In the genomic region with DNA sequence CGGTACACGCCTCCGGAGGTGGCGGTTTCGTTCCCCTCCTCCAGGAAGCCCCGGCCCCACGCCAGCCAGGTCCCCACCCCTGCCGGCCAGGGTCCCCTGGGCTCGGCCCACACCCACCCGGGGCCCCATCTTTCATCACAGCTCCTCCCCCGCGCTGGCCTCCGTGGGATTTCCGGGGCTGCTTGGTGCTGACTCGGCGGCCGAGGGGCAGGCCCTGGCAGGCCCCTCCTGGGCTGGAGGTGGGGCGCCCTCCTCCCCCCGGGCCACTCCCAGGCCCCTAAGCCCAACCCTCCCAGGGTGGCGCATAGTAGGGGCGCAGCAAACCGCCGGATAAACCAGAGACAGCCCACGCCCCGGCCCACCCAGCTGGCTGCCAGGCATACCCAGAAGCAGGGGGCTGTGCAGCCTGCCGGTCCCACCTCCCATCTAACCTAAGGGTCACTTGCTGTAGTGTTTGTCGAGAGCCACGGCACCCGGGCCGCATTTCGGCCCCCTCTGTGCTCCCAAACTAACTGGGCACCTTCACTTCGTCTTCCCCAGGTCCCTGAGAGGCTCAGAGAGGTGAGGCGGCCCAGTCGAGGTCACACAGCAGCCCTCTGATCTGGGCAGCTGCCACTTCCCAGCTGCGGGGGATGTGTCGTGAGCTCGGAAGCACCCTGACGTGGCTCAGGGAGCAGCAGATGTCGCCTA, we compare ENCODE assay signal across 8 cellular contexts. TPM values are rescaled to one million over a fixed set of nuclear protein-coding genes. Genes with fewer than 3 reads are reported as not detected.
DNase-seq lines count a peak whose midpoint lies in the region; ATAC-seq and TF ChIP-seq lines count a peak whose summit lies in the region.

No MANE protein-coding gene starts in this region.

- ATAC-seq in GM23338 (no peak), HG03457 (IDR thresholded peaks at IDR 0.05; ENCODE audit: unreplicated experiment) (no peak)

- H3K4me1 Mint-ChIP-seq in GM23338 = peaks cover 6% of the 10 kb centered on the region

- no peak overlapping the region for H2AFZ ChIP-seq in GM23338
- no peak overlapping the region for H2AFZ ChIP-seq in fibroblast of lung (ENCODE audit: low read length)

- peak; percentile 33 for DNase-seq in GM23338 (ENCODE audit: low spot score)
- DNase-seq in activated CD8-positive, alpha-beta memory T cell treated with anti-CD3 and anti-CD28 coated beads for 4 hours (ENCODE audit: low read depth in 2 of 2) = peak; percentile 53 to 55
- DNase-seq in fibroblast of lung (ENCODE audit: low read depth in 2 of 2) = no peak
- peak; percentile 93 for DNase-seq in spleen
- no peak for DNase-seq in foreskin fibroblast
- DNase-seq in NCI-H187 (lab: John Stamatoyannopoulos, UW) = no peak
- DNase-seq in G401 (ENCODE audit: low spot score) = no peak

- H3K27ac ChIP-seq in GM23338 (ENCODE audit: low read depth) = no peak overlapping the region
- H3K27ac ChIP-seq in fibroblast of lung (ENCODE audit: insufficient read depth, low read length) = peak overlapping the region; percentile 93
- H3K27ac ChIP-seq in spleen = peak overlapping the region; percentile 80 to 99 (median 98)

- peak overlapping the region; percentile 75 for H3K9ac ChIP-seq in fibroblast of lung (ENCODE audit: insufficient read depth, low read length)

- peaks cover 14% of the 10 kb centered on the region for H3K27me3 Mint-ChIP-seq in GM23338 (ENCODE audit: insufficient read depth, low read depth, poor library complexity)

- H3K9me2 ChIP-seq in GM23338 (ENCODE audit: insufficient read depth) = no peaks in the 10 kb centered on the region

- in situ Hi-C loops in G401 (cut with HindIII; ENCODE audit: low sequenced_read_pairs) = loop anchor here (10.0 kb wide), 1 partner anchor 75 kb away; no protein-coding TSS in a partner anchor

- H3K27ac Mint-ChIP-seq in GM23338 = peak overlapping the region; percentile 89

- H3K36me3 Mint-ChIP-seq in GM23338 (ENCODE audit: low read depth) = peaks cover 16% of the 10 kb centered on the region

- H3K4me3 ChIP-seq in GM23338 (no peak overlapping the region), fibroblast of lung (replicated peaks in 1 of 4; ENCODE audit: control extremely low read depth in 1 of 4, insufficient read depth in 1 of 4, low read depth in 3 of 4, low read length in 4 of 4) (peak overlapping the region in 1 of 4 experiments; percentile 45), spleen (peak overlapping the region; percentile 5 to 99 (median 28)), foreskin fibroblast (ENCODE audit: low read depth in 1 of 2, low read length in 2 of 2) (no peak overlapping the region)

- WGBS in spleen, 5 donors = 38 to 65% (median 53%) methylated on average over 20 to 39 of the region's 39 CpGs

- no peak for TF ChIP-seq CTCF in GM23338 (conservative IDR thresholded peaks at IDR 0.05; ENCODE audit: low read depth in 2 of 2)
- TF ChIP-seq CTCF in fibroblast of lung (conservative IDR thresholded peaks at IDR 0.05 in 1 of 2, IDR thresholded peaks at IDR 0.05 in 1 of 2; ENCODE audit: low read depth in 1 of 2, low read length in 2 of 2) = no peak
- no peak for TF ChIP-seq CTCF in spleen (IDR thresholded peaks at IDR 0.05 in 8 of 11, conservative IDR thresholded peaks at IDR 0.05 in 3 of 11)
- no peak for TF ChIP-seq CTCF in foreskin fibroblast (IDR thresholded peaks at IDR 0.05; ENCODE audit: low read depth, low read length)

- no peaks in the 10 kb centered on the region for H3K27me3 ChIP-seq in GM23338 (ENCODE audit: insufficient read depth)
- no peaks in the 10 kb centered on the region for H3K27me3 ChIP-seq in fibroblast of lung (ENCODE audit: control insufficient read depth, insufficient read depth, low read length)
- no peaks in the 10 kb centered on the region for H3K27me3 ChIP-seq in spleen (replicated peaks in 1 of 7)

- H3K79me2 ChIP-seq in GM23338 (replicated peaks; ENCODE audit: insufficient read depth) (peaks cover 95% of the 10 kb centered on the region), fibroblast of lung (ENCODE audit: control insufficient read depth, insufficient read depth, low read length) (peaks cover 96% of the 10 kb centered on the region)

- H4K20me1 ChIP-seq in GM23338 (replicated peaks; ENCODE audit: insufficient read depth) (peaks cover 50% of the 10 kb centered on the region), fibroblast of lung (ENCODE audit: control insufficient read depth, extremely low read depth, insufficient read depth, low read length) (no peaks in the 10 kb centered on the region)

- H3K36me3 ChIP-seq in GM23338 (ENCODE audit: insufficient read depth) (no peaks in the 10 kb centered on the region), fibroblast of lung (ENCODE audit: control insufficient read depth, insufficient read depth, low read length) (peaks cover 9% of the 10 kb centered on the region), spleen (peaks cover 0 to 48% (median 5%) of the 10 kb centered on the region in 6 donors)

- no peak overlapping the region; the same call in 1 of the 2 replicates for H3K4me2 ChIP-seq in GM23338
- H3K4me2 ChIP-seq in fibroblast of lung (ENCODE audit: extremely low read depth, insufficient read depth, low read length) = peak overlapping the region; percentile 13

- H3K9me3 ChIP-seq in fibroblast of lung (ENCODE audit: control insufficient read depth, insufficient read depth, low read depth, low read length) (no peaks in the 10 kb centered on the region), spleen (no peaks in the 10 kb centered on the region)

- no peaks in the 10 kb centered on the region; the same call in 2 of the 3 replicates for H3K9me3 Mint-ChIP-seq in GM23338

- H3K4me1 ChIP-seq in GM23338 (ENCODE audit: insufficient read depth) (peaks cover 19% of the 10 kb centered on the region), fibroblast of lung (ENCODE audit: control insufficient read depth, extremely low read depth, insufficient read depth, low read length) (peaks cover 52% of the 10 kb centered on the region), spleen (peaks cover 54 to 99% (median 85%) of the 10 kb centered on the region in 6 donors)

- peaks cover 18% of the 10 kb centered on the region for H3F3A ChIP-seq in GM23338 (replicated peaks; ENCODE audit: low read depth)

- no peak overlapping the region for H3K4me3 Mint-ChIP-seq in GM23338

- intact Hi-C loops in spleen (cut with DNase I; ENCODE audit: low total_unique reads) = loop anchor here (10.0 kb wide), 2 partner anchors 55 kb away; partner anchors contain the start of gene PIAS4

- TF ChIP-seq POLR2A in spleen (IDR thresholded peaks at IDR 0.05) = no peak

TF ChIP-seq in GM23338, 12 proteins besides CTCF, POLR2A, EP300 and RAD21 (continues in another document):
- TF ChIP-seq EZH2 (IDR thresholded peaks at IDR 0.05; ENCODE audit: low read depth, unreplicated experiment) = no peak
- TF ChIP-seq STAT1 (IDR thresholded peaks at IDR 0.05; ENCODE audit: unreplicated experiment) = no peak
- no peak for TF ChIP-seq REST (IDR thresholded peaks at IDR 0.05; ENCODE audit: unreplicated experiment)
- TF ChIP-seq ZNF331 (CRISPR knock-in tag; IDR thresholded peaks at IDR 0.05; ENCODE audit: low read depth) = no peak
- no peak for TF ChIP-seq NANOG (IDR thresholded peaks at IDR 0.05; ENCODE audit: borderline replicate concordance)
- TF ChIP-seq ZNF114 (CRISPR knock-in tag; IDR thresholded peaks at IDR 0.05) = no peak

RNA-seq across cellular contexts. Expression of gene ZBTB7A, which starts 6.6 kb away (rescaled TPM):
- total RNA-seq in GM23338 (2014; rRNA removed; shearing (Covaris generic)) = 28.5 and 35.0 TPM in 2 replicates
- polyA plus RNA-seq in GM23338 (2016; fragmentation: Nextera tagmentation; extraction: Ambion mirVana) = 9.5 and 11.1 TPM in 2 replicates
- 11.8 and 17.7 TPM in 2 replicates for total RNA-seq in fibroblast of lung
- 4.7 and 4.9 TPM in 2 replicates for polyA plus RNA-seq in fibroblast of lung
- polyA plus RNA-seq in fibroblast of lung (2012) = 19.0 and 19.4 TPM in 2 replicates
- 8.2 and 10.5 TPM in 2 replicates for polyA minus RNA-seq in fibroblast of lung (ENCODE audit: low replicate concordance)
- 10 to 100 TPM; 43.0 to 68.1 (median 53.7) TPM for total RNA-seq in spleen
- 10 to 100 TPM in 1 of 3 donors, 1 to 10 TPM in 2; 4.0 to 15.2 (median 4.2) TPM for polyA plus RNA-seq in spleen
- total RNA-seq in G401 (2014; rRNA removed; shearing (Covaris generic)) = 12.8 and 13.3 TPM in 2 replicates

RNA-seq across cellular contexts. Expression of gene PIAS4, which starts 52.5 kb away (rescaled TPM):
- 34.1 and 48.4 TPM in 2 replicates for total RNA-seq in GM23338 (2014; rRNA removed; shearing (Covaris generic))
- polyA plus RNA-seq in GM23338 (2016; fragmentation: Nextera tagmentation; extraction: Ambion mirVana) (17.0 and 20.0 TPM in 2 replicates), fibroblast of lung (6.6 and 7.3 TPM in 2 replicates), spleen (10 to 100 TPM in 1 of 3 donors, 1 to 10 TPM in 2; 6.2 to 13.9 (median 6.4) TPM)
- total RNA-seq in fibroblast of lung (12.1 and 14.9 TPM in 2 replicates), spleen (10 to 100 TPM; 16.4 to 30.5 (median 29.0) TPM)
- 13.9 and 16.1 TPM in 2 replicates for polyA plus RNA-seq in fibroblast of lung (2012)
- 27.9 and 34.3 TPM in 2 replicates for polyA minus RNA-seq in fibroblast of lung (ENCODE audit: low replicate concordance)
- 24.7 and 45.7 TPM in 2 replicates for total RNA-seq in G401 (2014; rRNA removed; shearing (Covaris generic))

Comparison
In these comparisons a context has a peak if more than half of its experiments do, and no peak if none do; other contexts are left out.
1. DNase-seq: peak in GM23338 (single experiment), activated CD8-positive, alpha-beta memory T cell treated with anti-CD3 and anti-CD28 coated beads for 4 hours (2 of 2) and spleen (single experiment); none in fibroblast of lung (0 of 2), foreskin fibroblast (0 of 2), NCI-H187 (0 of 2) and G401 (single experiment).
2. H3K4me3 ChIP-seq: peak in spleen (8 of 8); none in GM23338 (single experiment) and foreskin fibroblast (0 of 2).